In the genomic region with DNA sequence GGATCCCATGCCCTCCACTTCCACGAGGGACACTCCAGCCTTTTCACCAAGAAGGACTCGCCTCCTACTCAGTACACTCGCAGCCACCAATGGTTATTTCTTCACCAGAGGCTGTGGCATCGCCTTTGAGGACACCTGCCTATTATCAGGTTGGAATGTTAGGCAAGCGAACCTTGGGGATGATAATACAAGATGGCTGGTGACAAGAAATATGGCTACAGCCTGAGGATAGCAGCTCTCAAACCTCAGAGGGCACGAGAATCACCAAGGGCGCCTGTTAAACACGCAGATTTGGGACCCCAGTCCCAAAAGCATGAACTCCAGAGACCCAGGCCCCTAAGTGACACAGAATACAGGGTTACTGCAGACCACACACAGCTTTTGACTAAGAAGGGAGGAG, we compare ENCODE assay signal across 11 cellular contexts. TPM values are rescaled to one million over a fixed set of nuclear protein-coding genes. Genes with fewer than 3 reads are reported as not detected.
A peak's percentile ranks its signal among the peaks of the same experiment; 100 is the strongest.
DNase-seq lines count a peak whose midpoint lies in the region; ATAC-seq and TF ChIP-seq lines count a peak whose summit lies in the region.
"Had no signal": no experiment of that assay in that cellular context is flagged by ENCODE, and none has a peak within 500 bp of the region (broad histone marks: within the 10 kb centered on the region; RNA-seq: fewer than 3 reads in every experiment).

No MANE protein-coding gene starts in this region.

- H3K27ac ChIP-seq in left ventricle myocardium inferior (replicated peaks) = peak overlapping the region; percentile 73
- peak overlapping the region; percentile 80 for H3K27ac ChIP-seq in muscle layer of colon (ENCODE audit: low read depth, low read length)

- no peak for TF ChIP-seq CTCF in left ventricle myocardium inferior (IDR thresholded peaks at IDR 0.05; ENCODE audit: borderline replicate concordance)
- TF ChIP-seq CTCF in type B pancreatic cell (conservative IDR thresholded peaks at IDR 0.05) = no peak

- H3K4me1 ChIP-seq in left ventricle myocardium inferior (peaks cover 92% of the 10 kb centered on the region), muscle layer of colon (ENCODE audit: insufficient read depth, low read length) (peaks cover 49% of the 10 kb centered on the region)

- no peaks in the 10 kb centered on the region for H3K36me3 ChIP-seq in left ventricle myocardium inferior
- no peaks in the 10 kb centered on the region for H3K36me3 ChIP-seq in muscle layer of colon (ENCODE audit: insufficient read depth, low read length)

- peaks cover 91% of the 10 kb centered on the region for H3K4me1 Mint-ChIP-seq in activated naive CD8-positive, alpha-beta T cell (ENCODE audit: low read depth)
- H3K4me1 Mint-ChIP-seq in type B pancreatic cell (ENCODE audit: unreplicated experiment) = peaks cover 55% of the 10 kb centered on the region

- H3K27me3 Mint-ChIP-seq in activated naive CD8-positive, alpha-beta T cell = no peaks in the 10 kb centered on the region
- no peaks in the 10 kb centered on the region for H3K27me3 Mint-ChIP-seq in type B pancreatic cell

- peak overlapping the region; percentile 85 for H3K27ac Mint-ChIP-seq in activated naive CD8-positive, alpha-beta T cell
- H3K27ac Mint-ChIP-seq in type B pancreatic cell = no peak overlapping the region

- H3K27me3 ChIP-seq in left ventricle myocardium inferior (ENCODE audit: low read depth) (no peaks in the 10 kb centered on the region), muscle layer of colon (ENCODE audit: control insufficient read depth in 1 of 2, insufficient read depth in 2 of 2, low read length in 2 of 2) (no peaks in the 10 kb centered on the region)

- H3K4me3 ChIP-seq in left ventricle myocardium inferior (peak overlapping the region; percentile 61), muscle layer of colon (ENCODE audit: low read depth in 1 of 2, low read length in 2 of 2) (peak overlapping the region in 1 of 2 donors; percentile 64)

- DNase-seq in left ventricle myocardium inferior (no peak), cardiac septum (ENCODE audit: low spot score) (no peak), type B pancreatic cell (ENCODE audit: extremely low spot score, unreplicated experiment) (no peak), D341Med (ENCODE audit: low spot score) (no peak), head of caudate nucleus (no peak)
- DNase-seq: activated T-cell treated with anti-CD3 and anti-CD28 coated beads for 4 hours; NCI-H510A; stimulated activated naive CD4-positive, alpha-beta T cell had no signal

- H3K9ac ChIP-seq in muscle layer of colon (ENCODE audit: low read length) = peak overlapping the region; percentile 13

- H3K36me3 Mint-ChIP-seq in activated naive CD8-positive, alpha-beta T cell = no peaks in the 10 kb centered on the region
- no peaks in the 10 kb centered on the region for H3K36me3 Mint-ChIP-seq in type B pancreatic cell

- peak overlapping the region; percentile 35 for H3K4me3 Mint-ChIP-seq in activated naive CD8-positive, alpha-beta T cell
- H3K4me3 Mint-ChIP-seq in type B pancreatic cell = peak overlapping the region; percentile 83

- ATAC-seq in HG02588 (IDR thresholded peaks at IDR 0.05; ENCODE audit: unreplicated experiment) = no peak

- H3K9me3 ChIP-seq in left ventricle myocardium inferior (replicated peaks) (no peaks in the 10 kb centered on the region), muscle layer of colon (ENCODE audit: low read length) (no peaks in the 10 kb centered on the region)

- no peaks in the 10 kb centered on the region for H3K9me3 Mint-ChIP-seq in activated naive CD8-positive, alpha-beta T cell (ENCODE audit: low read depth)
- H3K9me3 Mint-ChIP-seq in type B pancreatic cell = no peaks in the 10 kb centered on the region

- intact Hi-C loops in left ventricle myocardium inferior (cut with micrococcal nuclease) = no loop called here
- intact Hi-C loops in cardiac septum (cut with DNase I) = no loop called here
- intact Hi-C loops in head of caudate nucleus (cut with DNase I) = no loop called here

RNA-seq across cellular contexts. Expression of a gene that starts 58.1 kb away (rescaled TPM):
- 28.9 TPM for total RNA-seq in left ventricle myocardium inferior
- 29.4 TPM for total RNA-seq in cardiac septum
- total RNA-seq in type B pancreatic cell (ENCODE audit: low replicate concordance) = 18.8 and 30.3 TPM in 2 replicates
